ENCODE assay signal across 1 cellular context in genomic region chr3:195990841-195991174, GRCh38.
TF ChIP-seq lines count a peak whose summit lies in the region.

No MANE protein-coding gene starts in this region.

TF ChIP-seq in HepG2, 621 proteins besides CTCF, POLR2A, EP300 and RAD21:
- peak; percentile 6; the same call in 1 of the 2 replicates for TF ChIP-seq ZGPAT (CRISPR knock-in tag; IDR thresholded peaks at IDR 0.05)
- TF ChIP-seq ZNF263 (CRISPR knock-in tag; IDR thresholded peaks at IDR 0.05): 0 out of 2 replicates have a peak, but pooled peaks have one; percentile 15
- TF ChIP-seq KAT8 (CRISPR knock-in tag; IDR thresholded peaks at IDR 0.05): 0 out of 2 replicates have a peak, but pooled peaks have one; percentile 1
